ENCODE assay signal across 35 cellular contexts in genomic region chr2:920999-921398, GRCh38. TPM values are rescaled to one million over a fixed set of nuclear protein-coding genes. Genes with fewer than 3 reads are reported as not detected.
DNase-seq lines count a peak whose midpoint lies in the region; ATAC-seq, FAIRE-seq and TF ChIP-seq lines count a peak whose summit lies in the region.
"Had no signal": no experiment of that assay in that cellular context is flagged by ENCODE, and none has a peak within 500 bp of the region (broad histone marks: within the 10 kb centered on the region; RNA-seq: fewer than 3 reads in every experiment).

No MANE protein-coding gene starts in this region.

- H3K18ac ChIP-seq in H1 (ENCODE audit: extremely low read depth, low read length), result no peak overlapping the region
- H3K18ac ChIP-seq in neuronal stem cell (ENCODE audit: low read length), result no peak overlapping the region

- POLR2A ChIA-PET in H1 (lab: Charles Lee; ENCODE audit: partially characterized antibody), result no interaction called here

- H3K9ac ChIP-seq in H1 (replicated peaks in 1 of 4; ENCODE audit: extremely low read depth in 1 of 4, low read depth in 3 of 4, low read length in 3 of 4) (no peak overlapping the region), neuronal stem cell (ENCODE audit: low read depth, low read length, poor library complexity) (no peak overlapping the region)
- H3K9ac ChIP-seq: BLaER1; BLaER1 treated with 17β-estradiol and CSF1 and Interleukin-3, amounts not matched to agents 10 nM and 100 nM had no signal

- H3K9me3 ChIP-seq in H1 (ENCODE audit: insufficient read depth in 2 of 2, low read depth in 1 of 2, low read length in 1 of 2) (no peaks in the 10 kb centered on the region), lung (ENCODE audit: control insufficient read depth in 2 of 2, insufficient read depth in 1 of 2, low read length in 1 of 2) (no peaks in the 10 kb centered on the region), neuronal stem cell (replicated peaks in 1 of 2; ENCODE audit: control insufficient read depth in 2 of 2, insufficient read depth in 1 of 2, low read depth in 1 of 2, low read length in 2 of 2) (no peaks in the 10 kb centered on the region)
- H3K9me3 ChIP-seq: A549, BE2C, BLaER1, Caco-2 had no signal

- H3K23ac ChIP-seq in H1 (ENCODE audit: insufficient read length) (no peak overlapping the region), neuronal stem cell (ENCODE audit: low read depth, low read length, poor library complexity) (no peak overlapping the region)

- H2AK5ac ChIP-seq in H1 (ENCODE audit: low read depth, low read length), result no peak overlapping the region
- no peak overlapping the region for H2AK5ac ChIP-seq in neuronal stem cell (ENCODE audit: low read depth, low read length)

- H2AFZ ChIP-seq in H1 (ENCODE audit: low read length), result no peak overlapping the region
- H2AFZ ChIP-seq in neuronal stem cell (ENCODE audit: low read length), result no peak overlapping the region

- 96% methylated on average over 13 of the region's 13 CpGs; no CpG with 5 or more reads in 1 of the 2 experiments for WGBS in H1 (ENCODE audit: extremely low coverage in 1 of 2, insufficient coverage in 1 of 2, insufficient read length in 1 of 2, insufficient replicate concordance in 2 of 2, low coverage in 1 of 2, low lambda C conversion rate in 2 of 2, missing lambda C conversion rate in 1 of 2), 2 experiments
- 91 to 92% methylated on average over 13 of the region's 13 CpGs for WGBS in lung, 2 donors
- no CpG with 5 or more reads among the region's 13 CpGs for WGBS in neuronal stem cell (ENCODE audit: extremely low coverage in 2 of 2, insufficient read length in 2 of 2, insufficient replicate concordance in 1 of 2), 2 donors

- no peaks in the 10 kb centered on the region for H4K20me1 ChIP-seq in H1 (replicated peaks in 1 of 2; ENCODE audit: control insufficient read depth in 1 of 2, insufficient read depth in 2 of 2, low read length in 2 of 2)
- H4K20me1 ChIP-seq: BLaER1; BLaER1 treated with 17β-estradiol and CSF1 and Interleukin-3, amounts not matched to agents 10 nM and 100 nM had no signal

- H3K27me3 ChIP-seq in H1 (replicated peaks in 1 of 4; ENCODE audit: control insufficient read depth in 3 of 4, extremely low read depth in 1 of 4, insufficient read depth in 3 of 4, low read length in 3 of 4), result peaks cover 0 to 9% (median under 1%) of the 10 kb centered on the region in 4 experiments; a peak in 3 of 7 replicates
- no peaks in the 10 kb centered on the region for H3K27me3 ChIP-seq in lung (ENCODE audit: control insufficient read depth, insufficient read depth)
- peaks cover 0 to 6% (median 0%) of the 10 kb centered on the region in 3 experiments for H3K27me3 ChIP-seq in neuronal stem cell (ENCODE audit: control insufficient read depth in 3 of 3, insufficient read depth in 3 of 3, low read depth in 1 of 3, low read length in 3 of 3)
- H3K27me3 ChIP-seq: BE2C; BLaER1; BLaER1 treated with 17β-estradiol and CSF1 and Interleukin-3, amounts not matched to agents 10 nM and 100 nM had no signal

- no peak overlapping the region for H2BK5ac ChIP-seq in H1 (ENCODE audit: low read depth, low read length)
- H2BK5ac ChIP-seq in neuronal stem cell (ENCODE audit: low read length), result no peak overlapping the region

- no peak overlapping the region for H4K5ac ChIP-seq in H1 (ENCODE audit: insufficient read length, low read depth, low read length)

- H3K4me2 ChIP-seq in H1 (ENCODE audit: insufficient read depth in 1 of 2, low read depth in 2 of 2, low read length in 2 of 2) (no peak overlapping the region), neuronal stem cell (ENCODE audit: insufficient read depth, low read length, poor library complexity, severe bottlenecking) (no peak overlapping the region)
- H3K4me2 ChIP-seq: A549; BLaER1; BLaER1 treated with 17β-estradiol and CSF1 and Interleukin-3, amounts not matched to agents 10 nM and 100 nM had no signal

- H3K4me3 ChIP-seq in H1 (ENCODE audit: extremely low read depth in 1 of 4, insufficient read depth in 2 of 4, low read depth in 3 of 4, low read length in 4 of 4) (no peak overlapping the region), lung (no peak overlapping the region), neuronal stem cell (ENCODE audit: low read length in 2 of 2) (no peak overlapping the region)
- H3K4me3 ChIP-seq: A549; BLaER1; BLaER1 treated with 17β-estradiol and CSF1 and Interleukin-3, amounts not matched to agents 10 nM and 100 nM had no signal

- H3K4ac ChIP-seq in H1 (replicated peaks; ENCODE audit: insufficient read length, low read depth, low read length), result no peak overlapping the region
- H3K4ac ChIP-seq in neuronal stem cell (ENCODE audit: low read length), result no peak overlapping the region

- H3K23me2 ChIP-seq in H1 (ENCODE audit: low read depth, low read length), result no peaks in the 10 kb centered on the region; the same call in 1 of the 2 replicates

- no peak overlapping the region for H3K27ac ChIP-seq in H1 (ENCODE audit: low read depth, low read length)
- H3K27ac ChIP-seq in lung (ENCODE audit: low read depth in 1 of 2, low read length in 1 of 2), result no peak overlapping the region
- no peak overlapping the region for H3K27ac ChIP-seq in neuronal stem cell (replicated peaks; ENCODE audit: low read length)
- H3K27ac ChIP-seq: 22Rv1; A549; BLaER1; BLaER1 treated with 17β-estradiol and CSF1 and Interleukin-3, amounts not matched to agents 10 nM and 100 nM; C4-2B had no signal

- CTCF ChIA-PET in H1 (lab: Charles Lee; ENCODE audit: partially characterized antibody), result interaction anchor here (0.5 kb wide), 1 partner anchor 220 kb away, joined by 3 read pairs; no protein-coding TSS in a partner anchor

- H3K79me1 ChIP-seq in H1 (ENCODE audit: low read depth, low read length), result no peaks in the 10 kb centered on the region
- no peaks in the 10 kb centered on the region for H3K79me1 ChIP-seq in neuronal stem cell (ENCODE audit: low read depth, low read length)

- H2BK15ac ChIP-seq in H1 (ENCODE audit: low read length) (no peak overlapping the region), neuronal stem cell (ENCODE audit: low read length) (no peak overlapping the region)

- no peak for TF ChIP-seq EP300 in H1 (IDR thresholded peaks at IDR 0.05; ENCODE audit: borderline replicate concordance in 1 of 2, low read depth in 2 of 2, low read length in 2 of 2)

- H2BK120ac ChIP-seq in H1 (replicated peaks; ENCODE audit: low read depth, low read length) (no peak overlapping the region), neuronal stem cell (ENCODE audit: low read depth, low read length) (peak overlapping the region; percentile 51)

- no peak overlapping the region for H2BK20ac ChIP-seq in H1 (ENCODE audit: low read length)

- FAIRE-seq in H1 (lab: Jason Lieb, UNC), result no peak
- FAIRE-seq: A204.1, A549, D721Med had no signal

- no peak for TF ChIP-seq CTCF in H1 (IDR thresholded peaks at IDR 0.05; ENCODE audit: control extremely low read depth in 1 of 3, insufficient read depth in 1 of 3, low read depth in 1 of 3, low read length in 3 of 3)
- no peak for TF ChIP-seq CTCF in lung (IDR thresholded peaks at IDR 0.05; ENCODE audit: control extremely low read depth, extremely low read depth)

- H3K36me3 ChIP-seq in H1 (ENCODE audit: control insufficient read depth in 2 of 4, insufficient read depth in 4 of 4, low read length in 3 of 4) (no peaks in the 10 kb centered on the region), lung (ENCODE audit: control insufficient read depth in 2 of 2, insufficient read depth in 2 of 2, low read length in 2 of 2) (no peaks in the 10 kb centered on the region), neuronal stem cell (replicated peaks in 1 of 2; ENCODE audit: control insufficient read depth in 2 of 2, insufficient read depth in 2 of 2, low read length in 2 of 2) (no peaks in the 10 kb centered on the region)
- H3K36me3 ChIP-seq: BE2C; BLaER1; BLaER1 treated with 17β-estradiol and CSF1 and Interleukin-3, amounts not matched to agents 10 nM and 100 nM had no signal

- H3K14ac ChIP-seq in H1 (ENCODE audit: insufficient read length) (no peak overlapping the region), neuronal stem cell (ENCODE audit: low read length) (no peak overlapping the region)

- no peak overlapping the region for H3K56ac ChIP-seq in H1 (replicated peaks; ENCODE audit: insufficient read length, low read depth, low read length)

- H4K8ac ChIP-seq in H1 (ENCODE audit: extremely low read depth, insufficient read depth, low read length) (no peak overlapping the region), neuronal stem cell (ENCODE audit: low read depth, low read length) (no peak overlapping the region)

- TF ChIP-seq RAD21 in H1 (IDR thresholded peaks at IDR 0.05 in 1 of 2, conservative IDR thresholded peaks at IDR 0.05 in 1 of 2; ENCODE audit: low read depth in 2 of 2, low read length in 2 of 2), result no peak

- no peaks in the 10 kb centered on the region for H3K79me2 ChIP-seq in H1 (ENCODE audit: control insufficient read depth in 1 of 2, insufficient read depth in 2 of 2, low read length in 2 of 2)

- no peak overlapping the region for H2BK12ac ChIP-seq in H1 (ENCODE audit: low read depth, low read length)
- no peak overlapping the region for H2BK12ac ChIP-seq in neuronal stem cell (ENCODE audit: low read length)

- H4K91ac ChIP-seq in H1 (replicated peaks; ENCODE audit: insufficient read length, low read length) (no peak overlapping the region), neuronal stem cell (ENCODE audit: low read depth, low read length, poor library complexity) (no peak overlapping the region)

- DNase-seq in H1 (ENCODE audit: low read depth in 1 of 2, low spot score in 2 of 2) (no peak), lung (ENCODE audit: low spot score) (peak; percentile 20), neuronal stem cell (ENCODE audit: low spot score) (no peak), DMS114 treated with DMSO at 0.1 percent for 48 hours (lab: John Stamatoyannopoulos, UW; ENCODE audit: unreplicated experiment) (no peak)
- DNase-seq: 8988T; ACHN; AML-193; BE2C; C1 segment of cervical spinal cord; Caco-2; Calu3; CD4-positive, alpha-beta memory T cell; CD4-positive, alpha-beta T cell; CD4-positive, CD25-positive, alpha-beta regulatory T cell; CD8-positive, alpha-beta memory T cell; CD8-positive, alpha-beta T cell; COR-L47; DMS 273 treated with DMSO at 0.1 percent for 48 hours; DMS153; DMS53; DMS79; DMS79 treated with DMSO at 0.1 percent for 48 hours; DND-41; EL had no signal

- H3K4me1 ChIP-seq in H1 (replicated peaks in 1 of 4; ENCODE audit: control insufficient read depth in 3 of 4, insufficient read depth in 4 of 4, low read length in 3 of 4) (peaks cover 7 to 17% (median 14%) of the 10 kb centered on the region in 4 experiments; a peak in 6 of 7 replicates), lung (ENCODE audit: control insufficient read depth in 2 of 2, insufficient read depth in 2 of 2, low read length in 2 of 2) (no peaks in the 10 kb centered on the region), neuronal stem cell (ENCODE audit: control insufficient read depth in 2 of 2, insufficient read depth in 1 of 2, low read depth in 1 of 2, low read length in 2 of 2) (no peaks in the 10 kb centered on the region)
- H3K4me1 ChIP-seq: A549; BE2C; BLaER1; BLaER1 treated with 17β-estradiol and CSF1 and Interleukin-3, amounts not matched to agents 10 nM and 100 nM; Caco-2 had no signal

- no peak for TF ChIP-seq POLR2A in H1 (IDR thresholded peaks at IDR 0.05; ENCODE audit: control extremely low read depth in 1 of 2, low read depth in 2 of 2, low read length in 2 of 2)

- ATAC-seq in lung (ENCODE audit: insufficient read depth, low FRiP score) (no peak), HG02981 (IDR thresholded peaks at IDR 0.05; ENCODE audit: unreplicated experiment) (no peak), GM18873 (IDR thresholded peaks at IDR 0.05; ENCODE audit: low FRiP score, unreplicated experiment) (no peak)
- ATAC-seq: A549; CD8-positive, alpha-beta T cell had no signal

RNA-seq across cellular contexts. Expression of gene SNTG2, which starts 29.6 kb away (rescaled TPM):
- total RNA-seq in H1 (2021; fragmentation: NEBNext Ultra II Directional; extraction: Animal tissue kit (Norgen Biotek cat#: 25700)), result 14.3 and 18.1 TPM in 2 replicates
- polyA plus RNA-seq in H1 (2011; rRNA removed), result 6.6 TPM in 2 replicates
- polyA plus RNA-seq in H1 (2011; cell fraction: cytosol; rRNA removed), result 8.8 TPM
- polyA plus RNA-seq in H1 (2011; cell fraction: nucleus; rRNA removed), result 24.3 TPM
- 7.4 to 10.4 TPM (median 9.0 TPM) in 4 replicates for polyA plus RNA-seq in H1 (2012, experiment 1 of 2)
- polyA plus RNA-seq in H1 (2012, experiment 2 of 2), result 4.1 TPM
- 4.3 TPM for polyA plus RNA-seq in H1 (2013, experiment 1 of 2)
- 5.0 TPM for polyA plus RNA-seq in H1 (2013, experiment 2 of 2)
- 21.3 and 26.6 TPM in 2 replicates for polyA minus RNA-seq in H1 (2011; rRNA and poly(A)+ RNA removed)
- 17.2 TPM for polyA minus RNA-seq in H1 (2011; cell fraction: cytosol; rRNA and poly(A)+ RNA removed)
- polyA minus RNA-seq in H1 (2011; cell fraction: nucleus; rRNA and poly(A)+ RNA removed), result 62.8 TPM
- 1 to 10 TPM; 1.6 to 1.8 TPM for total RNA-seq in lung
- under 1 TPM; 0.31 to 0.83 TPM for polyA plus RNA-seq in lung
- 2.0 TPM for polyA plus RNA-seq in neuronal stem cell (2013, experiment 1 of 2)
- 1.6 TPM for polyA plus RNA-seq in neuronal stem cell (2013, experiment 2 of 2)
- total RNA-seq: Caco-2, Calu3, Daoy had no signal
- polyA plus RNA-seq: A549; CD14-positive monocyte; CD4-positive, CD25-positive, alpha-beta regulatory T cell had no signal
